ENCODE assay signal across 19 cellular contexts in genomic region chr12:81461163-81461562, GRCh38.
DNase-seq lines count a peak whose midpoint lies in the region; ATAC-seq and TF ChIP-seq lines count a peak whose summit lies in the region.
"Had no signal": no experiment of that assay in that cellular context is flagged by ENCODE, and none has a peak within 500 bp of the region (broad histone marks: within the 10 kb centered on the region; RNA-seq: fewer than 3 reads in every experiment).

No MANE protein-coding gene starts in this region.

- no peak for ATAC-seq in T-helper 17 cell
- no peak for ATAC-seq in activated CD4-positive, alpha-beta T cell treated with anti-CD3 and anti-CD28 coated beads for 36 hours
- ATAC-seq: activated T-cell treated with anti-CD3 and anti-CD28 coated beads, Interleukin-2, amount 50 U/mL, for 4 hours; left cardiac atrium; right lobe of liver had no signal

- no peaks in the 10 kb centered on the region for H3F3A ChIP-seq in DOHH2 (ENCODE audit: control insufficient read depth, insufficient read depth)

- no peak overlapping the region for H3K27ac Mint-ChIP-seq in chondrocyte (ENCODE audit: unreplicated experiment)
- no peak overlapping the region for H3K27ac Mint-ChIP-seq in neural crest cell (ENCODE audit: unreplicated experiment)
- H3K27ac Mint-ChIP-seq in T-helper 17 cell, result no peak overlapping the region
- H3K27ac Mint-ChIP-seq in activated CD4-positive, alpha-beta T cell treated with anti-CD3 and anti-CD28 coated beads for 36 hours, result no peak overlapping the region
- H3K27ac Mint-ChIP-seq: activated naive CD8-positive, alpha-beta T cell treated with anti-CD3 and anti-CD28 coated beads for 36 hours; B cell had no signal

- H3K36me3 Mint-ChIP-seq in chondrocyte (ENCODE audit: low read depth) (no peaks in the 10 kb centered on the region), neural crest cell (ENCODE audit: low read depth) (no peaks in the 10 kb centered on the region), T-helper 17 cell (ENCODE audit: low read depth) (no peaks in the 10 kb centered on the region)
- H3K36me3 Mint-ChIP-seq in activated CD4-positive, alpha-beta T cell treated with anti-CD3 and anti-CD28 coated beads for 36 hours (ENCODE audit: low read depth), result no peaks in the 10 kb centered on the region
- H3K36me3 Mint-ChIP-seq: activated naive CD8-positive, alpha-beta T cell treated with anti-CD3 and anti-CD28 coated beads for 36 hours had no signal

- H3K36me3 ChIP-seq in DOHH2 (ENCODE audit: control insufficient read depth, low read length), result no peaks in the 10 kb centered on the region
- H3K36me3 ChIP-seq: breast epithelium, right lobe of liver had no signal

- intact Hi-C loops in activated CD4-positive, alpha-beta T cell treated with anti-CD3 and anti-CD28 coated beads for 36 hours (cut with DNase I, micrococcal nuclease), result no loop called here

- no peaks in the 10 kb centered on the region for H3K9me3 Mint-ChIP-seq in chondrocyte (ENCODE audit: low read depth)
- H3K9me3 Mint-ChIP-seq in neural crest cell, result no peaks in the 10 kb centered on the region
- H3K9me3 Mint-ChIP-seq in activated CD4-positive, alpha-beta T cell treated with anti-CD3 and anti-CD28 coated beads for 36 hours (ENCODE audit: low read depth), result no peaks in the 10 kb centered on the region
- H3K9me3 Mint-ChIP-seq: activated naive CD8-positive, alpha-beta T cell treated with anti-CD3 and anti-CD28 coated beads for 36 hours had no signal

- no peaks in the 10 kb centered on the region for H4K20me1 ChIP-seq in DOHH2 (ENCODE audit: control insufficient read depth, insufficient read depth, low read depth, low read length)

- no peaks in the 10 kb centered on the region for H3K4me1 ChIP-seq in DOHH2 (ENCODE audit: control insufficient read depth, low read length)
- H3K4me1 ChIP-seq: breast epithelium, right lobe of liver had no signal

- POLR2A ChIA-PET in activated CD4-positive, alpha-beta T cell treated with anti-CD3 and anti-CD28 coated beads for 36 hours (lab: Charles Lee), result no interaction called here

- TF ChIP-seq CTCF in DOHH2 (IDR thresholded peaks at IDR 0.05; ENCODE audit: low read depth, low read length, poor library complexity, severe bottlenecking) (peak; percentile 31), chondrocyte (IDR thresholded peaks at IDR 0.05) (peak; percentile 34), neural crest cell (conservative IDR thresholded peaks at IDR 0.05) (peak; percentile 16)

- H3K9me3 ChIP-seq in DOHH2 (ENCODE audit: control insufficient read depth, insufficient read depth, low read length) (no peaks in the 10 kb centered on the region), T-helper 17 cell (ENCODE audit: control insufficient read depth, low read length, poor library complexity, severe bottlenecking) (no peaks in the 10 kb centered on the region)
- H3K9me3 ChIP-seq: breast epithelium, right lobe of liver had no signal

- no peaks in the 10 kb centered on the region for H3K27me3 ChIP-seq in DOHH2 (ENCODE audit: control insufficient read depth, low read length)
- H3K27me3 ChIP-seq: breast epithelium, right lobe of liver had no signal

- DNase-seq in LHCN-M2 (ENCODE audit: low read depth) (peak; percentile 0), chondrocyte (ENCODE audit: low spot score) (no peak), neural crest cell (ENCODE audit: low read depth, low spot score) (no peak), T-helper 17 cell (no peak), activated gamma-delta T cell (lab: John Stamatoyannopoulos, UW) (no peak)
- DNase-seq in activated CD4-positive, alpha-beta T cell treated with anti-CD3 and anti-CD28 coated beads for 36 hours, result no peak
- DNase-seq: activated CD4-positive, alpha-beta T cell treated with anti-CD3 and anti-CD28 coated beads, Interleukin-2, amount 50 U/mL, for 48 hours; activated naive CD8-positive, alpha-beta T cell treated with anti-CD3 and anti-CD28 coated beads for 36 hours; activated T-cell treated with anti-CD3 and anti-CD28 coated beads, Interleukin-2, amount 50 U/mL, for 4 hours; HCEC 1CT; hippocampal formation; left cardiac atrium; nucleus accumbens; right lobe of liver; substantia nigra; SW 1271 had no signal

- no peaks in the 10 kb centered on the region for H3K9me2 ChIP-seq in DOHH2 (replicated peaks; ENCODE audit: control insufficient read depth, low read length)

- peaks cover 16% of the 10 kb centered on the region for H3K27me3 Mint-ChIP-seq in chondrocyte (ENCODE audit: low read depth)
- H3K27me3 Mint-ChIP-seq in neural crest cell (ENCODE audit: low read depth), result no peaks in the 10 kb centered on the region
- no peaks in the 10 kb centered on the region for H3K27me3 Mint-ChIP-seq in T-helper 17 cell
- H3K27me3 Mint-ChIP-seq in activated CD4-positive, alpha-beta T cell treated with anti-CD3 and anti-CD28 coated beads for 36 hours, result no peaks in the 10 kb centered on the region
- H3K27me3 Mint-ChIP-seq: activated naive CD8-positive, alpha-beta T cell treated with anti-CD3 and anti-CD28 coated beads for 36 hours; B cell had no signal

- CTCF ChIA-PET in activated CD4-positive, alpha-beta T cell treated with anti-CD3 and anti-CD28 coated beads for 36 hours (lab: Charles Lee), result interaction anchor here (0.9 kb wide), 1 partner anchor 25 kb away, joined by 3 read pairs; no protein-coding TSS in a partner anchor

- no peak overlapping the region for H3K4me3 Mint-ChIP-seq in chondrocyte (ENCODE audit: unreplicated experiment)
- H3K4me3 Mint-ChIP-seq in neural crest cell, result no peak overlapping the region
- no peak overlapping the region for H3K4me3 Mint-ChIP-seq in T-helper 17 cell
- H3K4me3 Mint-ChIP-seq in activated CD4-positive, alpha-beta T cell treated with anti-CD3 and anti-CD28 coated beads for 36 hours, result no peak overlapping the region
- H3K4me3 Mint-ChIP-seq: activated naive CD8-positive, alpha-beta T cell treated with anti-CD3 and anti-CD28 coated beads for 36 hours; activated T-cell treated with anti-CD3 and anti-CD28 coated beads, Interleukin-2, amount 50 U/mL, for 4 hours; B cell had no signal

- no peaks in the 10 kb centered on the region for H3K79me2 ChIP-seq in DOHH2 (ENCODE audit: control insufficient read depth, low read length)

- H3K4me2 ChIP-seq in DOHH2 (ENCODE audit: low read length), result no peak overlapping the region

- no peaks in the 10 kb centered on the region for H3K4me1 Mint-ChIP-seq in chondrocyte (ENCODE audit: low read depth)
- no peaks in the 10 kb centered on the region for H3K4me1 Mint-ChIP-seq in neural crest cell
- no peaks in the 10 kb centered on the region for H3K4me1 Mint-ChIP-seq in T-helper 17 cell
- no peaks in the 10 kb centered on the region for H3K4me1 Mint-ChIP-seq in activated CD4-positive, alpha-beta T cell treated with anti-CD3 and anti-CD28 coated beads for 36 hours
- H3K4me1 Mint-ChIP-seq: activated naive CD8-positive, alpha-beta T cell treated with anti-CD3 and anti-CD28 coated beads for 36 hours; B cell had no signal

- H3K4me3 ChIP-seq in DOHH2 (ENCODE audit: low read length), result no peak overlapping the region
- H3K4me3 ChIP-seq: breast epithelium, right lobe of liver had no signal

- no peak overlapping the region for H3K27ac ChIP-seq in DOHH2 (ENCODE audit: low read depth, low read length)
- H3K27ac ChIP-seq: breast epithelium, right lobe of liver had no signal
